22 cellular contexts compared by ENCODE assay signal in genomic region chr11:2585566-2586090, GRCh38.
DNase-seq lines count a peak whose midpoint lies in the region; ATAC-seq and TF ChIP-seq lines count a peak whose summit lies in the region.
"Had no signal": no experiment of that assay in that cellular context is flagged by ENCODE, and none has a peak within 500 bp of the region (broad histone marks: within the 10 kb centered on the region; RNA-seq: fewer than 3 reads in every experiment).

No MANE protein-coding gene starts in this region.

- intact Hi-C loops in activated CD8-positive, alpha-beta T cell treated with anti-CD3 and anti-CD28 coated beads for 36 hours (cut with micrococcal nuclease): no loop called here
- intact Hi-C loops in right cardiac atrium (cut with DNase I): no loop called here

- 96% methylated on average over 6 of the region's 6 CpGs for WGBS in right cardiac atrium

- H3K4me3 Mint-ChIP-seq in activated CD8-positive, alpha-beta T cell treated with anti-CD3 and anti-CD28 coated beads, Interleukin-2, amount 10 ng/mL, durations not matched to agents 7 days and 5 days: no peak overlapping the region
- no peak overlapping the region for H3K4me3 Mint-ChIP-seq in activated CD8-positive, alpha-beta T cell treated with anti-CD3 and anti-CD28 coated beads for 36 hours
- H3K4me3 Mint-ChIP-seq: activated naive CD8-positive, alpha-beta T cell treated with anti-CD3 and anti-CD28 coated beads, Interleukin-2, amount 10 ng/mL, durations not matched to agents 7 days and 5 days; activated T-cell treated with anti-CD3 and anti-CD28 coated beads, Interleukin-2, amount 50 U/mL, for 72 hours; brain; endodermal cell; nephron progenitor cell; T-helper 17 cell had no signal

- H3K4me1 Mint-ChIP-seq in activated CD8-positive, alpha-beta T cell treated with anti-CD3 and anti-CD28 coated beads, Interleukin-2, amount 10 ng/mL, durations not matched to agents 7 days and 5 days (ENCODE audit: low read depth): no peaks in the 10 kb centered on the region
- no peaks in the 10 kb centered on the region for H3K4me1 Mint-ChIP-seq in activated CD8-positive, alpha-beta T cell treated with anti-CD3 and anti-CD28 coated beads for 36 hours (ENCODE audit: low read depth)
- H3K4me1 Mint-ChIP-seq: activated naive CD8-positive, alpha-beta T cell treated with anti-CD3 and anti-CD28 coated beads, Interleukin-2, amount 10 ng/mL, durations not matched to agents 7 days and 5 days; endodermal cell; T-helper 17 cell had no signal

- TF ChIP-seq CTCF in activated CD8-positive, alpha-beta T cell treated with anti-CD3 and anti-CD28 coated beads for 36 hours (IDR thresholded peaks at IDR 0.05): no peak
- TF ChIP-seq CTCF in GM10248 (IDR thresholded peaks at IDR 0.05; ENCODE audit: control extremely low read depth, extremely low read depth, low read depth, missing control alignments) (no peak), GM13977 (IDR thresholded peaks at IDR 0.05; ENCODE audit: extremely low read depth, insufficient read depth, missing control alignments) (no peak)

- peak; percentile 9 for DNase-seq in activated CD8-positive, alpha-beta T cell treated with anti-CD3 and anti-CD28 coated beads, Interleukin-2, amount 10 ng/mL, durations not matched to agents 7 days and 5 days
- DNase-seq in activated CD8-positive, alpha-beta T cell treated with anti-CD3 and anti-CD28 coated beads for 36 hours: no peak
- DNase-seq in GM10248 (ENCODE audit: extremely low spot score) (peak; percentile 6), right cardiac atrium (peak in 2 of 3 donors; percentile 3 to 20), SIG-M5 treated with dmso at 0.1 percent for 504 hours (lab: John Stamatoyannopoulos, UW; ENCODE audit: unreplicated experiment) (no peak), GM13977 (ENCODE audit: low spot score) (no peak)
- DNase-seq in stimulated activated CD8-positive, alpha-beta memory T cell treated with anti-CD3 and anti-CD28 coated beads, Interleukin-4, amount 100 ng/mL, for 48 hours: peak; percentile 10
- DNase-seq: activated CD4-positive, alpha-beta T cell treated with anti-CD3 and anti-CD28 coated beads, Interleukin-2, amount 50 U/mL, for 4 hours; activated T-cell treated with anti-CD3 and anti-CD28 coated beads, Interleukin-2, amount 50 U/mL, for 72 hours; colonic mucosa; DMS 273 treated with DMSO at 0.1 percent for 48 hours; KG1; NCI-H187 treated with DMSO at 0.1 percent for 48 hours; NCI-H226; PC-3 had no signal

- CTCF ChIA-PET in activated CD8-positive, alpha-beta T cell treated with anti-CD3 and anti-CD28 coated beads, Interleukin-2, amount 10 ng/mL, durations not matched to agents 7 days and 5 days (lab: Charles Lee): no interaction called here
- CTCF ChIA-PET in activated CD8-positive, alpha-beta T cell treated with anti-CD3 and anti-CD28 coated beads for 36 hours (lab: Charles Lee): no interaction called here
- CTCF ChIA-PET in GM10248 (lab: Yijun Ruan, JAX): no interaction called here

- in situ Hi-C loops in GM13977 (cut with MboI; ENCODE audit: low pct_unique_long_range_greater_than_20kb, low sequenced_read_pairs, unreplicated experiment): no loop called here

- no peak overlapping the region for H3K4me3 ChIP-seq in right cardiac atrium (ENCODE audit: low read length)
- H3K4me3 ChIP-seq: colonic mucosa, SJSA1 had no signal

- no peaks in the 10 kb centered on the region for H3K27me3 ChIP-seq in right cardiac atrium (ENCODE audit: control insufficient read depth, insufficient read depth)
- H3K27me3 ChIP-seq: colonic mucosa, SJSA1 had no signal

- no peaks in the 10 kb centered on the region for H3K4me1 ChIP-seq in right cardiac atrium (ENCODE audit: control insufficient read depth, insufficient read depth, low read length)
- H3K4me1 ChIP-seq: colonic mucosa had no signal

- POLR2A ChIA-PET in activated CD8-positive, alpha-beta T cell treated with anti-CD3 and anti-CD28 coated beads, Interleukin-2, amount 10 ng/mL, durations not matched to agents 7 days and 5 days (lab: Charles Lee): no interaction called here
- POLR2A ChIA-PET in activated CD8-positive, alpha-beta T cell treated with anti-CD3 and anti-CD28 coated beads for 36 hours (lab: Charles Lee): no interaction called here
- POLR2A ChIA-PET in GM10248 (lab: Yijun Ruan, JAX): no interaction called here

- H3K27me3 Mint-ChIP-seq in activated CD8-positive, alpha-beta T cell treated with anti-CD3 and anti-CD28 coated beads, Interleukin-2, amount 10 ng/mL, durations not matched to agents 7 days and 5 days (ENCODE audit: low read depth): no peaks in the 10 kb centered on the region
- H3K27me3 Mint-ChIP-seq in activated CD8-positive, alpha-beta T cell treated with anti-CD3 and anti-CD28 coated beads for 36 hours: no peaks in the 10 kb centered on the region
- H3K27me3 Mint-ChIP-seq: activated naive CD8-positive, alpha-beta T cell treated with anti-CD3 and anti-CD28 coated beads, Interleukin-2, amount 10 ng/mL, durations not matched to agents 7 days and 5 days; T-helper 17 cell had no signal

- no peak overlapping the region for H3K27ac ChIP-seq in right cardiac atrium (ENCODE audit: low read length)
- H3K27ac ChIP-seq: colonic mucosa, SJSA1 had no signal

- no peaks in the 10 kb centered on the region for H3K9me3 Mint-ChIP-seq in activated CD8-positive, alpha-beta T cell treated with anti-CD3 and anti-CD28 coated beads, Interleukin-2, amount 10 ng/mL, durations not matched to agents 7 days and 5 days (ENCODE audit: insufficient read depth)
- no peaks in the 10 kb centered on the region for H3K9me3 Mint-ChIP-seq in activated CD8-positive, alpha-beta T cell treated with anti-CD3 and anti-CD28 coated beads for 36 hours
- H3K9me3 Mint-ChIP-seq: activated naive CD8-positive, alpha-beta T cell treated with anti-CD3 and anti-CD28 coated beads, Interleukin-2, amount 10 ng/mL, durations not matched to agents 7 days and 5 days; activated T-cell treated with anti-CD3 and anti-CD28 coated beads, Interleukin-2, amount 50 U/mL, for 72 hours; brain; endodermal cell; nephron progenitor cell had no signal

- H3K36me3 Mint-ChIP-seq in activated CD8-positive, alpha-beta T cell treated with anti-CD3 and anti-CD28 coated beads, Interleukin-2, amount 10 ng/mL, durations not matched to agents 7 days and 5 days (ENCODE audit: low read depth): no peaks in the 10 kb centered on the region
- peaks cover 1% of the 10 kb centered on the region for H3K36me3 Mint-ChIP-seq in activated CD8-positive, alpha-beta T cell treated with anti-CD3 and anti-CD28 coated beads for 36 hours (ENCODE audit: low read depth)
- H3K36me3 Mint-ChIP-seq: activated naive CD8-positive, alpha-beta T cell treated with anti-CD3 and anti-CD28 coated beads, Interleukin-2, amount 10 ng/mL, durations not matched to agents 7 days and 5 days; brain had no signal

- H3K27ac Mint-ChIP-seq in activated CD8-positive, alpha-beta T cell treated with anti-CD3 and anti-CD28 coated beads, Interleukin-2, amount 10 ng/mL, durations not matched to agents 7 days and 5 days: no peak overlapping the region
- no peak overlapping the region for H3K27ac Mint-ChIP-seq in activated CD8-positive, alpha-beta T cell treated with anti-CD3 and anti-CD28 coated beads for 36 hours
- H3K27ac Mint-ChIP-seq: activated naive CD8-positive, alpha-beta T cell treated with anti-CD3 and anti-CD28 coated beads, Interleukin-2, amount 10 ng/mL, durations not matched to agents 7 days and 5 days; activated T-cell treated with anti-CD3 and anti-CD28 coated beads, Interleukin-2, amount 50 U/mL, for 72 hours; brain; endodermal cell; nephron progenitor cell; T-helper 17 cell had no signal

- ATAC-seq in activated CD8-positive, alpha-beta T cell treated with anti-CD3 and anti-CD28 coated beads, Interleukin-2, amount 10 ng/mL, durations not matched to agents 7 days and 5 days: no peak
- no peak for ATAC-seq in activated CD8-positive, alpha-beta T cell treated with anti-CD3 and anti-CD28 coated beads for 36 hours
- ATAC-seq in right cardiac atrium (no peak), HG03342 (IDR thresholded peaks at IDR 0.05; ENCODE audit: unreplicated experiment) (no peak)
- ATAC-seq: activated T-cell treated with anti-CD3 and anti-CD28 coated beads, Interleukin-2, amount 50 U/mL, for 72 hours; PC-3; T-helper 17 cell had no signal

- H3K9me3 ChIP-seq in right cardiac atrium (ENCODE audit: control insufficient read depth, low read length): no peaks in the 10 kb centered on the region
- H3K9me3 ChIP-seq: colonic mucosa had no signal

Comparison
In these comparisons a context has a peak if more than half of its experiments do, and no peak if none do; other contexts are left out.
1. DNase-seq: peak in activated CD8-positive, alpha-beta T cell treated with anti-CD3 and anti-CD28 coated beads, Interleukin-2, amount 10 ng/mL, durations not matched to agents 7 days and 5 days (single experiment), GM10248 (single experiment), right cardiac atrium (2 of 3) and stimulated activated CD8-positive, alpha-beta memory T cell treated with anti-CD3 and anti-CD28 coated beads, Interleukin-4, amount 100 ng/mL, for 48 hours (single experiment); none in activated CD8-positive, alpha-beta T cell treated with anti-CD3 and anti-CD28 coated beads for 36 hours (single experiment), SIG-M5 treated with dmso at 0.1 percent for 504 hours (single experiment) and GM13977 (single experiment).